Comparison of ENCODE assay signal across 21 cellular contexts in the genomic region with DNA sequence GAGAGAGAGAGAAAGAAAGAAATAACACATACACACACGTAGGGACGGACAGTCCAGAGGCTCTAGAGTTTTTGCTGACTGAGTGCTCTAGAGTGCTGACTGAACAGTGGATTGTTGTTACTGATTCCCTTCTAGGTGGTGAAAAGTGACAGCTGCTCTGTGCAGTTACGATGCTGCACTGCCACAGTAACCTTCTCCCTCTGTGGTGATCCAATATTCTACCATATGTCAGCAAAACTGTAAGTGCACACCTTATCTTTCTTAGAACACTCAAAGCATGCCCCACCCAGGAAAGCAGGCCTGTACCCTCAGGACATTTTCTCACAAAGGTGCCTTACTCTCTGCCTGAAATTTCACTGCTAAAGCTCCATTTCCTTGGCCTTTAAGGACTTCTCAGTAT.
A peak's percentile ranks its signal among the peaks of the same experiment; 100 is the strongest.
DNase-seq lines count a peak whose midpoint lies in the region; ATAC-seq, FAIRE-seq and TF ChIP-seq lines count a peak whose summit lies in the region.
"Had no signal": no experiment of that assay in that cellular context is flagged by ENCODE, and none has a peak within 500 bp of the region (broad histone marks: within the 10 kb centered on the region; RNA-seq: fewer than 3 reads in every experiment).

No MANE protein-coding gene starts in this region.

- no peak overlapping the region for H3K9ac ChIP-seq in HepG2 (ENCODE audit: insufficient read depth, low read depth, low read length)

- H3K27ac ChIP-seq in HepG2 (ENCODE audit: extremely low read length, insufficient read depth, low read length) (no peak overlapping the region), right lobe of liver (no peak overlapping the region)
- H3K27ac ChIP-seq: C4-2B, HL-60 had no signal

- H3K36me3 ChIP-seq in HepG2 (replicated peaks in 1 of 2; ENCODE audit: control insufficient read depth in 1 of 2, insufficient read depth in 2 of 2, low read length in 2 of 2) (no peaks in the 10 kb centered on the region), right lobe of liver (no peaks in the 10 kb centered on the region)

- no peaks in the 10 kb centered on the region for H4K20me1 ChIP-seq in HepG2 (ENCODE audit: insufficient read depth, low read length)

- H3K36me3 Mint-ChIP-seq in nephron progenitor cell (ENCODE audit: low read depth) = no peaks in the 10 kb centered on the region
- no peaks in the 10 kb centered on the region for H3K36me3 Mint-ChIP-seq in stimulated activated naive B cell treated with anti-CD40 and anti-IgM and Interleukin-4, amounts not matched to agents 10 μg/mL and 1 μg/mL and 100 μg/mL, for 72 hours
- H3K36me3 Mint-ChIP-seq: IgD-negative memory B cell had no signal

- H3K4me1 ChIP-seq in HepG2 (ENCODE audit: insufficient read depth, low read length) (no peaks in the 10 kb centered on the region), right lobe of liver (no peaks in the 10 kb centered on the region)
- H3K4me1 ChIP-seq: Caco-2 had no signal

- TF ChIP-seq EP300 in HepG2 (IDR thresholded peaks at IDR 0.05; ENCODE audit: low read depth in 2 of 2, low read length in 2 of 2) = no peak
- no peak for TF ChIP-seq EP300 in HepG2 (CRISPR knock-in tag; IDR thresholded peaks at IDR 0.05; ENCODE audit: borderline replicate concordance)

- TF ChIP-seq POLR2A in HepG2 (IDR thresholded peaks at IDR 0.05; ENCODE audit: insufficient read depth in 1 of 2, low read depth in 2 of 2, low read length in 2 of 2) (no peak), right lobe of liver (IDR thresholded peaks at IDR 0.05) (no peak)

- BruUV-seq in HepG2 (replicated peaks; lab: Mats Ljungman, UMichigan) = no TSS peak

- DNase-seq in HepG2 (ENCODE audit: low spot score) (no peak), right lobe of liver (no peak), NCI-H1694 (lab: John Stamatoyannopoulos, UW) (peak; percentile 64), NCI-H524 (lab: John Stamatoyannopoulos, UW) (peak; percentile 56 to 81), nephron progenitor cell (no peak), midbrain (lab: John Stamatoyannopoulos, UW) (no peak)
- DNase-seq in stimulated activated naive B cell treated with anti-CD40 and anti-IgM and Interleukin-4, amounts not matched to agents 10 μg/mL and 1 μg/mL and 100 μg/mL, for 72 hours = no peak
- DNase-seq: AML-193; Caco-2; CD4-positive, alpha-beta T cell; DMS79 treated with DMSO at 0.1 percent for 48 hours; GF-D8; H9; KG1 had no signal

- H3K27ac Mint-ChIP-seq in nephron progenitor cell = peak overlapping the region; percentile 32
- H3K27ac Mint-ChIP-seq in stimulated activated naive B cell treated with anti-CD40 and anti-IgM and Interleukin-4, amounts not matched to agents 10 μg/mL and 1 μg/mL and 100 μg/mL, for 72 hours = no peak overlapping the region
- H3K27ac Mint-ChIP-seq: CD4-positive, alpha-beta T cell; H9; IgD-negative memory B cell had no signal

- POLR2A ChIA-PET in HepG2 (lab: Yijun Ruan, JAX) = no interaction called here

- no peaks in the 10 kb centered on the region for H3K9me3 Mint-ChIP-seq in nephron progenitor cell
- peaks cover 6 to 8% of the 10 kb centered on the region in 2 donors for H3K9me3 Mint-ChIP-seq in stimulated activated naive B cell treated with anti-CD40 and anti-IgM and Interleukin-4, amounts not matched to agents 10 μg/mL and 1 μg/mL and 100 μg/mL, for 72 hours
- H3K9me3 Mint-ChIP-seq: H9 had no signal

- TF ChIP-seq CTCF in HepG2 (CRISPR knock-in tag; IDR thresholded peaks at IDR 0.05) = no peak
- no peak for TF ChIP-seq CTCF in right lobe of liver (IDR thresholded peaks at IDR 0.05)
- no peak for TF ChIP-seq CTCF in nephron progenitor cell (IDR thresholded peaks at IDR 0.05)

- 58% methylated on average over 3 of the region's 3 CpGs for WGBS in HepG2 (ENCODE audit: low lambda C conversion rate)
- WGBS in right lobe of liver (ENCODE audit: insufficient coverage, low coverage, low lambda C conversion rate, missing lambda C conversion rate) = 92% methylated on average over 2 of the region's 3 CpGs

- CTCF ChIA-PET in HepG2 (lab: Yijun Ruan, JAX; ENCODE audit: low intra/inter-chr PET ratio, low total read pairs) = no interaction called here

- in situ Hi-C loops in HepG2 (cut with HindIII; ENCODE audit: extremely low pct_ligation_motif_present, low pct_unique_long_range_greater_than_20kb) = no loop called here

- H3K9me3 ChIP-seq in HepG2 (ENCODE audit: low read length) (no peaks in the 10 kb centered on the region), right lobe of liver (no peaks in the 10 kb centered on the region)
- H3K9me3 ChIP-seq: Caco-2 had no signal

- H3K4me1 Mint-ChIP-seq in nephron progenitor cell = peaks cover 27% of the 10 kb centered on the region
- H3K4me1 Mint-ChIP-seq in stimulated activated naive B cell treated with anti-CD40 and anti-IgM and Interleukin-4, amounts not matched to agents 10 μg/mL and 1 μg/mL and 100 μg/mL, for 72 hours = no peaks in the 10 kb centered on the region
- H3K4me1 Mint-ChIP-seq: IgD-negative memory B cell had no signal

- no peak for TF ChIP-seq RAD21 in HepG2 (CRISPR knock-in tag; IDR thresholded peaks at IDR 0.05)

- H3K4me3 ChIP-seq in HepG2 (replicated peaks in 1 of 3; ENCODE audit: insufficient read depth in 1 of 3, low read depth in 2 of 3, low read length in 3 of 3) (no peak overlapping the region), right lobe of liver (no peak overlapping the region)

- H3K27me3 ChIP-seq in HepG2 (ENCODE audit: control insufficient read depth in 1 of 2, insufficient read depth in 2 of 2, low read length in 2 of 2) (no peaks in the 10 kb centered on the region), right lobe of liver (no peaks in the 10 kb centered on the region)

- no peak overlapping the region for H3K4me2 ChIP-seq in HepG2 (ENCODE audit: low read depth, low read length)

- H3K4me3 Mint-ChIP-seq in nephron progenitor cell = no peak overlapping the region
- H3K4me3 Mint-ChIP-seq in stimulated activated naive B cell treated with anti-CD40 and anti-IgM and Interleukin-4, amounts not matched to agents 10 μg/mL and 1 μg/mL and 100 μg/mL, for 72 hours = no peak overlapping the region
- H3K4me3 Mint-ChIP-seq: CD4-positive, alpha-beta T cell; H9; IgD-negative memory B cell had no signal

- H2AFZ ChIP-seq in HepG2 (ENCODE audit: low read length) = no peak overlapping the region

- FAIRE-seq in HepG2 (lab: Jason Lieb, UNC) = no peak
- FAIRE-seq: A204.1, D721Med, H1 had no signal

- no peaks in the 10 kb centered on the region for H3K79me2 ChIP-seq in HepG2 (ENCODE audit: insufficient read depth, low read length)

- ATAC-seq in HepG2 = no peak
- no peak for ATAC-seq in right lobe of liver
- ATAC-seq in stimulated activated naive B cell treated with anti-CD40 and anti-IgM and Interleukin-4, amounts not matched to agents 10 μg/mL and 1 μg/mL and 100 μg/mL, for 72 hours (replicated peaks) = no peak
- no peak for ATAC-seq in HG02885 (IDR thresholded peaks at IDR 0.05; ENCODE audit: poor library complexity, unreplicated experiment)

- intact Hi-C loops in HepG2 (cut with micrococcal nuclease; ENCODE audit: unreplicated experiment) (no loop called here), right lobe of liver (cut with DNase I) (no loop called here)

- peaks cover 13% of the 10 kb centered on the region for H3K27me3 Mint-ChIP-seq in nephron progenitor cell (ENCODE audit: low read depth, poor library complexity)
- no peaks in the 10 kb centered on the region for H3K27me3 Mint-ChIP-seq in stimulated activated naive B cell treated with anti-CD40 and anti-IgM and Interleukin-4, amounts not matched to agents 10 μg/mL and 1 μg/mL and 100 μg/mL, for 72 hours
- H3K27me3 Mint-ChIP-seq: CD4-positive, alpha-beta T cell; IgD-negative memory B cell had no signal

TF ChIP-seq in HepG2, 621 proteins besides CTCF, POLR2A, EP300 and RAD21:
- TF ChIP-seq MAFF (IDR thresholded peaks at IDR 0.05; ENCODE audit: low read depth, low read length) (peak; percentile 22; the same call in 1 of the 2 replicates), MAFK (conservative IDR thresholded peaks at IDR 0.05 in 1 of 2, IDR thresholded peaks at IDR 0.05 in 1 of 2; ENCODE audit: low read length in 2 of 2) (peak; percentile 0 to 46; a peak in 2 of 4 replicates)
- TF ChIP-seq, protein P1, sequence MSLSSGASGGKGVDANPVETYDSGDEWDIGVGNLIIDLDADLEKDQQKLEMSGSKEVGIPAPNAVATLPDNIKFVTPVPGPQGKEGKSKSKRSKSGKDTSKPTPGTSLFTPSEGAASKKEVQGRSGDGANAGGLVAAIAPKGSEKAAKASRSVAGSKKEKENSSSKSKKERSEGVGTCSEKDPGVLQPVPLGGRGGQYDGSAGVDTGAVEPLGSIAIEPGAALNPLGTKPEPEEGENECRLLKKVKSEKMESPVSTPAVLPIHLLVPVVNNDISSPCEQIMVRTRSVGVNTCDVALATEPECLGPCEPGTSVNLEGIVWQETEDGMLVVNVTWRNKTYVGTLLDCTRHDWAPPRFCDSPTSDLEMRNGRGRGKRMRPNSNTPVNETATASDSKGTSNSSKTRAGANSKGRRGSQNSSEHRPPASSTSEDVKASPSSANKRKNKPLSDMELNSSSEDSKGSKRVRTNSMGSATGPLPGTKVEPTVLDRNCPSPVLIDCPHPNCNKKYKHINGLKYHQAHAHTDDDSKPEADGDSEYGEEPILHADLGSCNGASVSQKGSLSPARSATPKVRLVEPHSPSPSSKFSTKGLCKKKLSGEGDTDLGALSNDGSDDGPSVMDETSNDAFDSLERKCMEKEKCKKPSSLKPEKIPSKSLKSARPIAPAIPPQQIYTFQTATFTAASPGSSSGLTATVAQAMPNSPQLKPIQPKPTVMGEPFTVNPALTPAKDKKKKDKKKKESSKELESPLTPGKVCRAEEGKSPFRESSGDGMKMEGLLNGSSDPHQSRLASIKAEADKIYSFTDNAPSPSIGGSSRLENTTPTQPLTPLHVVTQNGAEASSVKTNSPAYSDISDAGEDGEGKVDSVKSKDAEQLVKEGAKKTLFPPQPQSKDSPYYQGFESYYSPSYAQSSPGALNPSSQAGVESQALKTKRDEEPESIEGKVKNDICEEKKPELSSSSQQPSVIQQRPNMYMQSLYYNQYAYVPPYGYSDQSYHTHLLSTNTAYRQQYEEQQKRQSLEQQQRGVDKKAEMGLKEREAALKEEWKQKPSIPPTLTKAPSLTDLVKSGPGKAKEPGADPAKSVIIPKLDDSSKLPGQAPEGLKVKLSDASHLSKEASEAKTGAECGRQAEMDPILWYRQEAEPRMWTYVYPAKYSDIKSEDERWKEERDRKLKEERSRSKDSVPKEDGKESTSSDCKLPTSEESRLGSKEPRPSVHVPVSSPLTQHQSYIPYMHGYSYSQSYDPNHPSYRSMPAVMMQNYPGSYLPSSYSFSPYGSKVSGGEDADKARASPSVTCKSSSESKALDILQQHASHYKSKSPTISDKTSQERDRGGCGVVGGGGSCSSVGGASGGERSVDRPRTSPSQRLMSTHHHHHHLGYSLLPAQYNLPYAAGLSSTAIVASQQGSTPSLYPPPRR (CRISPR knock-in tag; IDR thresholded peaks at IDR 0.05; ENCODE audit: borderline replicate concordance) = no peak

Comparison
In these comparisons a context has a peak if more than half of its experiments do, and no peak if none do; other contexts are left out.
1. DNase-seq: peak in NCI-H1694 (single experiment) and NCI-H524 (2 of 2); none in HepG2 (single experiment), right lobe of liver (0 of 3), nephron progenitor cell (single experiment), stimulated activated naive B cell treated with anti-CD40 and anti-IgM and Interleukin-4, amounts not matched to agents 10 μg/mL and 1 μg/mL and 100 μg/mL, for 72 hours (single experiment) and midbrain (single experiment).